Comparison of ENCODE assay signal across 30 cellular contexts in genomic region chr1:62597281-62597680, GRCh38. TPM values are rescaled to one million over a fixed set of nuclear protein-coding genes. Genes with fewer than 3 reads are reported as not detected.
"Had no signal": no experiment of that assay in that cellular context is flagged by ENCODE, and none has a peak within 500 bp of the region (broad histone marks: within the 10 kb centered on the region; RNA-seq: fewer than 3 reads in every experiment).

ANGPTL3 (plus strand) TSS chr1:62597520; CDS start chr1:62597567, 47 bp downstream.

- H3K4me3 Mint-ChIP-seq: activated naive CD4-positive, alpha-beta T cell treated with anti-CD3 and anti-CD28 coated beads, Interleukin-2, amount 10 ng/mL, durations not matched to agents 7 days and 5 days; activated naive CD8-positive, alpha-beta T cell treated with anti-CD3 and anti-CD28 coated beads, Interleukin-2, amount 50 U/mL, for 24 hours; activated T-cell treated with anti-CD3 and anti-CD28 coated beads, Interleukin-2, amount 50 U/mL, for 4 hours; naive thymus-derived CD4-positive, alpha-beta T cell; stimulated activated naive B cell treated with anti-CD40 and anti-IgM and Interleukin-4, amounts not matched to agents 10 μg/mL and 1 μg/mL and 100 μg/mL, for 72 hours; T-helper 1 cell treated with Interleukin-12 subunit alpha and Interleukin-12 subunit beta and Interleukin-4 antibody, amounts not matched to agents 30 μg/mL and 1 μg/mL, for 36 hours; WTC11 had no signal

- H3K27ac Mint-ChIP-seq: activated naive CD4-positive, alpha-beta T cell treated with anti-CD3 and anti-CD28 coated beads, Interleukin-2, amount 10 ng/mL, durations not matched to agents 7 days and 5 days; activated naive CD8-positive, alpha-beta T cell treated with anti-CD3 and anti-CD28 coated beads, Interleukin-2, amount 50 U/mL, for 24 hours; naive thymus-derived CD4-positive, alpha-beta T cell; stimulated activated naive B cell treated with anti-CD40 and anti-IgM and Interleukin-4, amounts not matched to agents 10 μg/mL and 1 μg/mL and 100 μg/mL, for 72 hours; T-helper 1 cell treated with Interleukin-12 subunit alpha and Interleukin-12 subunit beta and Interleukin-4 antibody, amounts not matched to agents 30 μg/mL and 1 μg/mL, for 36 hours; WTC11 had no signal

- H3K4me3 ChIP-seq: esophagus muscularis mucosa, lung, psoas muscle, transverse colon had no signal

- H3K9me3 Mint-ChIP-seq: activated naive CD4-positive, alpha-beta T cell treated with anti-CD3 and anti-CD28 coated beads, Interleukin-2, amount 10 ng/mL, durations not matched to agents 7 days and 5 days; activated naive CD8-positive, alpha-beta T cell treated with anti-CD3 and anti-CD28 coated beads, Interleukin-2, amount 50 U/mL, for 24 hours; activated T-cell treated with anti-CD3 and anti-CD28 coated beads, Interleukin-2, amount 50 U/mL, for 4 hours; naive thymus-derived CD4-positive, alpha-beta T cell; stimulated activated naive B cell treated with anti-CD40 and anti-IgM and Interleukin-4, amounts not matched to agents 10 μg/mL and 1 μg/mL and 100 μg/mL, for 72 hours; T-helper 1 cell treated with Interleukin-12 subunit alpha and Interleukin-12 subunit beta and Interleukin-4 antibody, amounts not matched to agents 30 μg/mL and 1 μg/mL, for 36 hours; WTC11 had no signal

- H3K4me1 Mint-ChIP-seq: activated naive CD4-positive, alpha-beta T cell treated with anti-CD3 and anti-CD28 coated beads, Interleukin-2, amount 10 ng/mL, durations not matched to agents 7 days and 5 days; stimulated activated naive B cell treated with anti-CD40 and anti-IgM and Interleukin-4, amounts not matched to agents 10 μg/mL and 1 μg/mL and 100 μg/mL, for 72 hours had no signal

- H3K4me1 ChIP-seq: esophagus muscularis mucosa, psoas muscle, transverse colon had no signal

- H3K36me3 Mint-ChIP-seq: activated naive CD4-positive, alpha-beta T cell treated with anti-CD3 and anti-CD28 coated beads, Interleukin-2, amount 10 ng/mL, durations not matched to agents 7 days and 5 days; WTC11 had no signal

- H3K9me3 ChIP-seq: esophagus muscularis mucosa, psoas muscle, transverse colon had no signal

- H3K27me3 ChIP-seq: esophagus muscularis mucosa, transverse colon had no signal

- H3K27ac ChIP-seq: esophagus muscularis mucosa, psoas muscle, transverse colon had no signal

- FAIRE-seq: urothelium cell line had no signal

- H3K36me3 ChIP-seq: esophagus muscularis mucosa had no signal

- H3K27me3 Mint-ChIP-seq: activated naive CD4-positive, alpha-beta T cell treated with anti-CD3 and anti-CD28 coated beads, Interleukin-2, amount 10 ng/mL, durations not matched to agents 7 days and 5 days; activated naive CD8-positive, alpha-beta T cell treated with anti-CD3 and anti-CD28 coated beads, Interleukin-2, amount 50 U/mL, for 24 hours; stimulated activated naive B cell treated with anti-CD40 and anti-IgM and Interleukin-4, amounts not matched to agents 10 μg/mL and 1 μg/mL and 100 μg/mL, for 72 hours had no signal

- DNase-seq: activated CD4-positive, alpha-beta T cell treated with anti-CD3 and anti-CD28 coated beads, Interleukin-2, amount 50 U/mL, for 4 hours; activated CD8-positive, alpha-beta memory T cell treated with anti-CD3 and anti-CD28 coated beads for 24 hours; activated CD8-positive, alpha-beta memory T cell treated with anti-CD3 and anti-CD28 coated beads, Interleukin-2, amount 50 U/mL, for 4 hours; activated effector memory CD4-positive, alpha-beta T cell treated with Interleukin-2 at 50 U/mL for 16 hours; activated naive CD4-positive, alpha-beta T cell treated with anti-CD3 and anti-CD28 coated beads, Interleukin-2, amount 10 ng/mL, durations not matched to agents 7 days and 5 days; activated naive CD8-positive, alpha-beta T cell treated with anti-CD3 and anti-CD28 coated beads, Interleukin-2, amount 50 U/mL, for 24 hours; activated T-cell treated with anti-CD3 and anti-CD28 coated beads, Interleukin-2, amount 50 U/mL, for 4 hours; effector memory CD4-positive, alpha-beta T cell; glutamatergic neuron; hippocampal formation; left colon; naive thymus-derived CD4-positive, alpha-beta T cell; psoas muscle; right cardiac atrium; stimulated activated CD8-positive, alpha-beta memory T cell treated with anti-CD3 and anti-CD28 coated beads, Interleukin-4, amount 100 ng/mL, for 48 hours; stimulated activated naive B cell treated with anti-CD40 and anti-IgM and Interleukin-4, amounts not matched to agents 10 μg/mL and 1 μg/mL and 100 μg/mL, for 72 hours; T1000; transverse colon had no signal

RNA-seq across cellular contexts. Expression of gene ANGPTL3, which starts in this region (rescaled TPM):
- total RNA-seq: activated T-cell treated with anti-CD3 and anti-CD28 coated beads, Interleukin-2, amount 50 U/mL, for 4 hours; cardiac septum; dermis microvascular lymphatic vessel endothelial cell; esophagus muscularis mucosa; frontal cortex; left colon; mesenteric fat pad; naive thymus-derived CD4-positive, alpha-beta T cell; osteoblast; psoas muscle; right cardiac atrium; skeletal muscle tissue; temporal lobe; transverse colon; WTC11 had no signal
- polyA plus RNA-seq: lung; naive thymus-derived CD4-positive, alpha-beta T cell; psoas muscle; right cardiac atrium had no signal
